7 cellular contexts compared by ENCODE assay signal in the genomic region with DNA sequence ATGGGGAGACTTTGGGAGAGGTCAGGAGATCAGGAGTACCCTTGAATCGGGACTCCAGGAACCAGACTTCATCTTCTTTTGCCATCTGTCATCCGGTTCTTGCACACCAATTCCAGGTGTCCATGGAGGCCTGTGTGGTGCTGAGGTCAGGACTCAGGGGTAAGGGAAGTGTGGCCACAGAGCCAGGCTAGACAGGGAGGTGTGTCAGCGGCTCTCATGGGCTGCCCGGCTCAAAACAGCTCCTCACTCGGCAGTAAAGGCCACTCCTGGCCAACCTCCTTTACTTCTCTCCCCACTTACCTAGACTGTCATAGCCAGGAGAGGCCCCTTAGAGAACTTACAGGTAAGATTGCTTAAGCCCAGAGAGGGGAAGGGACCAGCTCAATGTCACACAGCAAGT.
"Had no signal": no experiment of that assay in that cellular context is flagged by ENCODE, and none has a peak within 500 bp of the region (broad histone marks: within the 10 kb centered on the region; RNA-seq: fewer than 3 reads in every experiment).

No MANE protein-coding gene starts in this region.

- H3K4me3 Mint-ChIP-seq: GM23338, H9, HFFc6 had no signal

- H3K27ac Mint-ChIP-seq: GM23338, H9, HFFc6 had no signal

- H3K9me3 Mint-ChIP-seq: GM23338, H9, HFFc6 had no signal

- H3K4me1 Mint-ChIP-seq: GM23338 had no signal

- DNase-seq: GM23248, GOT3, H7, H9, HCEC 1CT, HFFc6 had no signal
